Comparison of ENCODE assay signal across 19 cellular contexts in the genomic region with DNA sequence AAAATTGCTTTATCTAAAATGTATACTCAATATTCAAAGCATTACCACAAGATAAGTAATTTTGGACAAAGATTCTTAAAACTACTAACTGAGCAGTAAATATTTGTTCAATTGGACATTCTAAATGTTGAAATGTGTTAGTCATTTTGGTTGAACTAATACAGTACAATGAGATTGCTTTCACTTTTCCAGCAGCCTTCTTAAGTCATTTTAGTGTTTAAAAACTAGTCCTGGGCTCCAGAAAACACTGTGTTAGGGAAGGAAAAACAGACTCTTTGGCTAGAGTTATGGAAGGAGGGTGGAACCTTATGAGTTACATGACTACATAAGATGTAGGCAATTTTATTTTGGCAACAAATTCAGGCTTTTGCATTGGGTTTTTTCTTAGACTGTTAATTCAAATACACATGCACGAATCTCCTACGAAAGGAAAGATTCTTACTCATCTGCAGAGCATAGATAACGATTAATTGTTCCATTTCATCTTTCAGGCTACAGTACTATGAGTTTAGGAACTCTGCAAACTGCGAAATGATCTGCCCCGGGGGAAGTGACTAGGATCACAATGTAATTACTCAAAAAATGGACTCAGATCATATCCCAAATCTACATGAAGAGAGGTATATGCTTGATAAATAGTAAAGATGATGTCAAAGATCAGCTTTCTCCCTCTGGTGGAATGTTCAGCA.
DNase-seq lines count a peak whose midpoint lies in the region; ATAC-seq, FAIRE-seq and TF ChIP-seq lines count a peak whose summit lies in the region.
"Had no signal": no experiment of that assay in that cellular context is flagged by ENCODE, and none has a peak within 500 bp of the region (broad histone marks: within the 10 kb centered on the region; RNA-seq: fewer than 3 reads in every experiment).

No MANE protein-coding gene starts in this region.

- no peak overlapping the region for H3K27ac ChIP-seq in psoas muscle
- H3K27ac ChIP-seq: BLaER1, ovary, SJCRH30 had no signal

- 74 to 79% (median 76%) methylated on average over 5 of the region's 5 CpGs for WGBS in psoas muscle, 3 donors

- peak; percentile 61 for DNase-seq in AG10803 (ENCODE audit: low read depth)
- DNase-seq in RCC 7860 (ENCODE audit: low spot score), result peak; percentile 15
- DNase-seq in fibroblast of gingiva (ENCODE audit: low read depth), result peak; percentile 54
- DNase-seq in non-pigmented ciliary epithelial cell (ENCODE audit: low read depth), result peak; percentile 18
- no peak for DNase-seq in CD14-positive monocyte (ENCODE audit: low spot score)
- DNase-seq in psoas muscle, result no peak
- no peak for DNase-seq in SIG-M5 (lab: John Stamatoyannopoulos, UW)
- no peak for DNase-seq in putamen (ENCODE audit: low spot score)
- DNase-seq: activated CD8-positive, alpha-beta memory T cell treated with anti-CD3 and anti-CD28 coated beads, Interleukin-2, amount 10 ng/mL, durations not matched to agents 7 days and 5 days; effector CD4-positive, alpha-beta T cell; hippocampal formation; NCI-H1930; NCI-H82; ovary; SJCRH30; stimulated activated CD4-positive, alpha-beta T cell treated with anti-CD3 and anti-CD28 coated beads, Interleukin-2, amount 100 ng/mL, for 24 hours had no signal

- no peaks in the 10 kb centered on the region for H3K4me1 Mint-ChIP-seq in CD14-positive monocyte
- H3K4me1 Mint-ChIP-seq: activated CD8-positive, alpha-beta memory T cell treated with anti-CD3 and anti-CD28 coated beads, Interleukin-2, amount 10 ng/mL, durations not matched to agents 7 days and 5 days; stimulated activated effector memory CD8-positive, alpha-beta T cell treated with anti-CD3 and anti-CD28 coated beads, Interleukin-12 subunit alpha, Interleukin-12 subunit beta, amount 100 ng/mL, for 72 hours had no signal

- no peaks in the 10 kb centered on the region for H3K36me3 ChIP-seq in psoas muscle (ENCODE audit: insufficient read depth in 1 of 2, low read depth in 1 of 2)
- H3K36me3 ChIP-seq: BLaER1, ovary, SJCRH30 had no signal

- H3K4me3 ChIP-seq in AG10803 (ENCODE audit: low read length) (peak overlapping the region; percentile 51), psoas muscle (no peak overlapping the region)
- H3K4me3 ChIP-seq: BLaER1, ovary, SJCRH30 had no signal

- H3K4me3 Mint-ChIP-seq in CD14-positive monocyte, result no peak overlapping the region
- H3K4me3 Mint-ChIP-seq: activated CD8-positive, alpha-beta memory T cell treated with anti-CD3 and anti-CD28 coated beads, Interleukin-2, amount 10 ng/mL, durations not matched to agents 7 days and 5 days; stimulated activated effector memory CD8-positive, alpha-beta T cell treated with anti-CD3 and anti-CD28 coated beads, Interleukin-12 subunit alpha, Interleukin-12 subunit beta, amount 100 ng/mL, for 72 hours had no signal

- no peaks in the 10 kb centered on the region for H3K4me1 ChIP-seq in psoas muscle
- H3K4me1 ChIP-seq: BLaER1, SJCRH30 had no signal

- no peak for ATAC-seq in psoas muscle
- ATAC-seq: activated CD8-positive, alpha-beta memory T cell treated with anti-CD3 and anti-CD28 coated beads, Interleukin-2, amount 10 ng/mL, durations not matched to agents 7 days and 5 days; activated naive CD4-positive, alpha-beta T cell treated with anti-CD3 and anti-CD28 coated beads, Interleukin-2, amount 50 U/mL, for 72 hours; stimulated activated effector memory CD8-positive, alpha-beta T cell treated with anti-CD3 and anti-CD28 coated beads, Interleukin-12 subunit alpha, Interleukin-12 subunit beta, amount 100 ng/mL, for 72 hours had no signal

- intact Hi-C loops in CD14-positive monocyte (cut with micrococcal nuclease) (no loop called here), psoas muscle (cut with DNase I) (no loop called here)

- no peak overlapping the region for H3K27ac Mint-ChIP-seq in CD14-positive monocyte
- H3K27ac Mint-ChIP-seq: activated CD8-positive, alpha-beta memory T cell treated with anti-CD3 and anti-CD28 coated beads, Interleukin-2, amount 10 ng/mL, durations not matched to agents 7 days and 5 days; activated naive CD4-positive, alpha-beta T cell treated with anti-CD3 and anti-CD28 coated beads, Interleukin-2, amount 50 U/mL, for 72 hours; stimulated activated effector memory CD8-positive, alpha-beta T cell treated with anti-CD3 and anti-CD28 coated beads, Interleukin-12 subunit alpha, Interleukin-12 subunit beta, amount 100 ng/mL, for 72 hours had no signal

- TF ChIP-seq CTCF in AG10803 (conservative IDR thresholded peaks at IDR 0.05; ENCODE audit: low read length), result peak; percentile 33; the same call in 1 of the 2 replicates
- TF ChIP-seq CTCF in CD14-positive monocyte (IDR thresholded peaks at IDR 0.05), result no peak
- TF ChIP-seq CTCF in psoas muscle (IDR thresholded peaks at IDR 0.05), result no peak

- no peaks in the 10 kb centered on the region for H3K9me3 ChIP-seq in psoas muscle
- H3K9me3 ChIP-seq: BLaER1, ovary, SJCRH30 had no signal

- peaks cover 0 to 2% (median 1%) of the 10 kb centered on the region in 3 donors for H3K27me3 Mint-ChIP-seq in CD14-positive monocyte (ENCODE audit: low read depth in 3 of 3)

- no peak for FAIRE-seq in RCC 7860 (lab: Jason Lieb, UNC)

- no peaks in the 10 kb centered on the region for H3K36me3 Mint-ChIP-seq in CD14-positive monocyte
- H3K36me3 Mint-ChIP-seq: activated CD8-positive, alpha-beta memory T cell treated with anti-CD3 and anti-CD28 coated beads, Interleukin-2, amount 10 ng/mL, durations not matched to agents 7 days and 5 days; activated naive CD4-positive, alpha-beta T cell treated with anti-CD3 and anti-CD28 coated beads, Interleukin-2, amount 50 U/mL, for 72 hours; stimulated activated effector memory CD8-positive, alpha-beta T cell treated with anti-CD3 and anti-CD28 coated beads, Interleukin-12 subunit alpha, Interleukin-12 subunit beta, amount 100 ng/mL, for 72 hours had no signal

- no peaks in the 10 kb centered on the region for H3K27me3 ChIP-seq in psoas muscle (ENCODE audit: insufficient read depth in 3 of 3, low read length in 2 of 3)
- H3K27me3 ChIP-seq: BLaER1, ovary, SJCRH30 had no signal

- H3K9me3 Mint-ChIP-seq in CD14-positive monocyte, result peaks cover 0 to 3% (median 2%) of the 10 kb centered on the region in 7 donors
- H3K9me3 Mint-ChIP-seq: activated naive CD4-positive, alpha-beta T cell treated with anti-CD3 and anti-CD28 coated beads, Interleukin-2, amount 50 U/mL, for 72 hours; stimulated activated effector memory CD8-positive, alpha-beta T cell treated with anti-CD3 and anti-CD28 coated beads, Interleukin-12 subunit alpha, Interleukin-12 subunit beta, amount 100 ng/mL, for 72 hours had no signal

Comparison
In these comparisons a context has a peak if more than half of its experiments do, and no peak if none do; other contexts are left out.
1. DNase-seq: peak in AG10803 (single experiment), RCC 7860 (single experiment), fibroblast of gingiva (single experiment) and non-pigmented ciliary epithelial cell (single experiment); none in CD14-positive monocyte (single experiment), psoas muscle (0 of 2), SIG-M5 (single experiment) and putamen (single experiment).